ENCODE assay signal across 14 cellular contexts in genomic region chr11:117073539-117073938, GRCh38. TPM values are rescaled to one million over a fixed set of nuclear protein-coding genes. Genes with fewer than 3 reads are reported as not detected.
DNase-seq lines count a peak whose midpoint lies in the region; ATAC-seq and TF ChIP-seq lines count a peak whose summit lies in the region.
"Had no signal": no experiment of that assay in that cellular context is flagged by ENCODE, and none has a peak within 500 bp of the region (broad histone marks: within the 10 kb centered on the region; RNA-seq: fewer than 3 reads in every experiment).

No MANE protein-coding gene starts in this region.

- intact Hi-C loops in activated T-helper 1 cell treated with anti-CD3 and anti-CD28 coated beads, Interleukin-12 subunit alpha, Interleukin-12 subunit beta, Interleukin-2, Interleukin-4 antibody, amounts not matched to agents 30 ng/mL and 10 ng/mL and 1 ng/mL, durations not matched to agents 14 hours and 24 hours and 36 hours (cut with micrococcal nuclease) = loop anchor here (1.0 kb wide), 2 partner anchors 20 to 62 kb away; no protein-coding TSS in a partner anchor
- intact Hi-C loops in thyroid gland (cut with DNase I) = no loop called here

- H3K27ac ChIP-seq in thyroid gland = peak overlapping the region; percentile 10 to 59 (median 53)

- 61 to 79% methylated on average over 2 of the region's 2 CpGs for WGBS in thyroid gland, 2 donors

- H3K27me3 ChIP-seq in thyroid gland = no peaks in the 10 kb centered on the region

- H3K9me3 Mint-ChIP-seq in activated naive CD4-positive, alpha-beta T cell treated with anti-CD3 and anti-CD28 coated beads, Interleukin-2, amount 50 U/mL, for 72 hours = peaks cover 0 to 4% of the 10 kb centered on the region in 2 donors
- no peaks in the 10 kb centered on the region for H3K9me3 Mint-ChIP-seq in activated naive CD4-positive, alpha-beta T cell treated with anti-CD3 and anti-CD28 coated beads, Interleukin-2, amount 10 ng/mL, durations not matched to agents 7 days and 5 days
- no peaks in the 10 kb centered on the region for H3K9me3 Mint-ChIP-seq in activated T-helper 1 cell treated with anti-CD3 and anti-CD28 coated beads, Interleukin-12 subunit alpha, Interleukin-12 subunit beta, Interleukin-2, Interleukin-4 antibody, amounts not matched to agents 30 ng/mL and 10 ng/mL and 1 ng/mL, durations not matched to agents 14 hours and 24 hours and 36 hours
- H3K9me3 Mint-ChIP-seq in immature natural killer cell = no peaks in the 10 kb centered on the region
- H3K9me3 Mint-ChIP-seq: activated naive CD8-positive, alpha-beta T cell treated with anti-CD3 and anti-CD28 coated beads, Interleukin-2, amount 10 ng/mL, durations not matched to agents 7 days and 5 days had no signal

- no peaks in the 10 kb centered on the region for H3K9me3 ChIP-seq in thyroid gland

- peaks cover 0 to 7% of the 10 kb centered on the region in 2 donors for H3K36me3 Mint-ChIP-seq in activated naive CD4-positive, alpha-beta T cell treated with anti-CD3 and anti-CD28 coated beads, Interleukin-2, amount 50 U/mL, for 72 hours
- peaks cover 7% of the 10 kb centered on the region for H3K36me3 Mint-ChIP-seq in activated naive CD4-positive, alpha-beta T cell treated with anti-CD3 and anti-CD28 coated beads, Interleukin-2, amount 10 ng/mL, durations not matched to agents 7 days and 5 days
- peaks cover 9% of the 10 kb centered on the region for H3K36me3 Mint-ChIP-seq in activated T-helper 1 cell treated with anti-CD3 and anti-CD28 coated beads, Interleukin-12 subunit alpha, Interleukin-12 subunit beta, Interleukin-2, Interleukin-4 antibody, amounts not matched to agents 30 ng/mL and 10 ng/mL and 1 ng/mL, durations not matched to agents 14 hours and 24 hours and 36 hours (ENCODE audit: low read depth)
- no peaks in the 10 kb centered on the region for H3K36me3 Mint-ChIP-seq in immature natural killer cell

- peaks cover 51 to 58% of the 10 kb centered on the region in 2 donors for H3K4me1 ChIP-seq in thyroid gland

- no peaks in the 10 kb centered on the region for H3K36me3 ChIP-seq in thyroid gland

- H3K27ac Mint-ChIP-seq in activated naive CD4-positive, alpha-beta T cell treated with anti-CD3 and anti-CD28 coated beads, Interleukin-2, amount 50 U/mL, for 72 hours = peak overlapping the region in 1 of 2 donors; percentile 69
- no peak overlapping the region for H3K27ac Mint-ChIP-seq in activated naive CD4-positive, alpha-beta T cell treated with anti-CD3 and anti-CD28 coated beads, Interleukin-2, amount 10 ng/mL, durations not matched to agents 7 days and 5 days
- peak overlapping the region; percentile 67 for H3K27ac Mint-ChIP-seq in activated T-helper 1 cell treated with anti-CD3 and anti-CD28 coated beads, Interleukin-12 subunit alpha, Interleukin-12 subunit beta, Interleukin-2, Interleukin-4 antibody, amounts not matched to agents 30 ng/mL and 10 ng/mL and 1 ng/mL, durations not matched to agents 14 hours and 24 hours and 36 hours
- peak overlapping the region in 5 of 6 donors; percentile 4 to 72 (median 46) for H3K27ac Mint-ChIP-seq in immature natural killer cell
- H3K27ac Mint-ChIP-seq: activated naive CD8-positive, alpha-beta T cell treated with anti-CD3 and anti-CD28 coated beads, Interleukin-2, amount 10 ng/mL, durations not matched to agents 7 days and 5 days had no signal

- TF ChIP-seq CTCF in thyroid gland (IDR thresholded peaks at IDR 0.05) = no peak

- peaks cover 41% of the 10 kb centered on the region for H3K4me1 Mint-ChIP-seq in activated naive CD4-positive, alpha-beta T cell treated with anti-CD3 and anti-CD28 coated beads, Interleukin-2, amount 10 ng/mL, durations not matched to agents 7 days and 5 days
- peaks cover 62% of the 10 kb centered on the region for H3K4me1 Mint-ChIP-seq in activated T-helper 1 cell treated with anti-CD3 and anti-CD28 coated beads, Interleukin-12 subunit alpha, Interleukin-12 subunit beta, Interleukin-2, Interleukin-4 antibody, amounts not matched to agents 30 ng/mL and 10 ng/mL and 1 ng/mL, durations not matched to agents 14 hours and 24 hours and 36 hours (ENCODE audit: low read depth)
- H3K4me1 Mint-ChIP-seq in immature natural killer cell = peaks cover 64 to 85% of the 10 kb centered on the region in 2 donors

- no peak for DNase-seq in activated naive CD4-positive, alpha-beta T cell treated with anti-CD3 and anti-CD28 coated beads, Interleukin-2, amount 50 U/mL, for 72 hours (ENCODE audit: low spot score in 2 of 2)
- no peak for DNase-seq in activated naive CD4-positive, alpha-beta T cell treated with anti-CD3 and anti-CD28 coated beads, Interleukin-2, amount 10 ng/mL, durations not matched to agents 7 days and 5 days
- no peak for DNase-seq in activated T-helper 1 cell treated with anti-CD3 and anti-CD28 coated beads, Interleukin-12 subunit alpha, Interleukin-12 subunit beta, Interleukin-2, Interleukin-4 antibody, amounts not matched to agents 30 ng/mL and 10 ng/mL and 1 ng/mL, durations not matched to agents 14 hours and 24 hours and 36 hours (ENCODE audit: low spot score)
- DNase-seq in immature natural killer cell (no peak), thyroid gland (no peak), NOMO-1 treated with dmso at 0.1 percent for 144 hours (lab: John Stamatoyannopoulos, UW; ENCODE audit: unreplicated experiment) (no peak)
- DNase-seq: activated CD4-positive, alpha-beta T cell treated with anti-CD3 and anti-CD28 coated beads for 1 hour; activated naive CD8-positive, alpha-beta T cell treated with anti-CD3 and anti-CD28 coated beads, Interleukin-2, amount 10 ng/mL, durations not matched to agents 7 days and 5 days; dermis blood vessel endothelial cell; NCI-H2171 treated with DMSO at 0.1 percent for 48 hours; nucleus accumbens; stimulated activated CD4-positive, alpha-beta T cell treated with anti-CD3 and anti-CD28 coated beads, Interleukin-15, amount 100 ng/mL, for 24 hours had no signal

- no peaks in the 10 kb centered on the region for H3K27me3 Mint-ChIP-seq in activated naive CD4-positive, alpha-beta T cell treated with anti-CD3 and anti-CD28 coated beads, Interleukin-2, amount 10 ng/mL, durations not matched to agents 7 days and 5 days
- H3K27me3 Mint-ChIP-seq in activated T-helper 1 cell treated with anti-CD3 and anti-CD28 coated beads, Interleukin-12 subunit alpha, Interleukin-12 subunit beta, Interleukin-2, Interleukin-4 antibody, amounts not matched to agents 30 ng/mL and 10 ng/mL and 1 ng/mL, durations not matched to agents 14 hours and 24 hours and 36 hours (ENCODE audit: insufficient read depth) = no peaks in the 10 kb centered on the region
- peaks cover 2 to 6% (median 2%) of the 10 kb centered on the region in 3 donors for H3K27me3 Mint-ChIP-seq in immature natural killer cell (ENCODE audit: low read depth in 3 of 3)
- H3K27me3 Mint-ChIP-seq: activated naive CD8-positive, alpha-beta T cell treated with anti-CD3 and anti-CD28 coated beads, Interleukin-2, amount 10 ng/mL, durations not matched to agents 7 days and 5 days had no signal

- H3K4me3 ChIP-seq in thyroid gland (replicated peaks in 1 of 3) = no peak overlapping the region

- CTCF ChIA-PET in activated naive CD4-positive, alpha-beta T cell treated with anti-CD3 and anti-CD28 coated beads, Interleukin-2, amount 10 ng/mL, durations not matched to agents 7 days and 5 days (lab: Charles Lee) = interaction anchor here (1.4 to 1.5 kb wide), 2 partner anchors 10 to 144 kb away, joined by 3 read pairs; no protein-coding TSS in a partner anchor

- ATAC-seq in activated naive CD4-positive, alpha-beta T cell treated with anti-CD3 and anti-CD28 coated beads, Interleukin-2, amount 50 U/mL, for 72 hours = peak; percentile 49 to 76
- ATAC-seq in GM18868 (IDR thresholded peaks at IDR 0.05; ENCODE audit: unreplicated experiment) (no peak), HG03460 (IDR thresholded peaks at IDR 0.05; ENCODE audit: unreplicated experiment) (no peak)

- no peak overlapping the region for H3K4me3 Mint-ChIP-seq in activated naive CD4-positive, alpha-beta T cell treated with anti-CD3 and anti-CD28 coated beads, Interleukin-2, amount 10 ng/mL, durations not matched to agents 7 days and 5 days
- H3K4me3 Mint-ChIP-seq in activated T-helper 1 cell treated with anti-CD3 and anti-CD28 coated beads, Interleukin-12 subunit alpha, Interleukin-12 subunit beta, Interleukin-2, Interleukin-4 antibody, amounts not matched to agents 30 ng/mL and 10 ng/mL and 1 ng/mL, durations not matched to agents 14 hours and 24 hours and 36 hours = no peak overlapping the region
- H3K4me3 Mint-ChIP-seq in immature natural killer cell = peak overlapping the region in 1 of 5 donors; percentile 3
- H3K4me3 Mint-ChIP-seq: activated naive CD8-positive, alpha-beta T cell treated with anti-CD3 and anti-CD28 coated beads, Interleukin-2, amount 10 ng/mL, durations not matched to agents 7 days and 5 days had no signal

- no peak for TF ChIP-seq POLR2A in thyroid gland (IDR thresholded peaks at IDR 0.05)

RNA-seq across cellular contexts. Expression of gene SIK3, which starts 24.7 kb away (rescaled TPM):
- total RNA-seq in activated naive CD4-positive, alpha-beta T cell treated with anti-CD3 and anti-CD28 coated beads, Interleukin-2, amount 50 U/mL, for 72 hours = 10 to 100 TPM; 14.6 to 39.5 TPM
- 49.9 and 54.2 TPM in 2 replicates for total RNA-seq in activated T-helper 1 cell treated with anti-CD3 and anti-CD28 coated beads, Interleukin-12 subunit alpha, Interleukin-12 subunit beta, Interleukin-2, Interleukin-4 antibody, amounts not matched to agents 30 ng/mL and 10 ng/mL and 1 ng/mL, durations not matched to agents 14 hours and 24 hours and 36 hours
- polyA plus RNA-seq in immature natural killer cell = 10 to 100 TPM in 2 of 3 donors, 1 to 10 TPM in 1; 3.7 to 26.2 (median 16.5) TPM
- total RNA-seq in thyroid gland = 10 to 100 TPM; 46.0 to 86.3 (median 71.9) TPM

Comparison
In these comparisons a context has a peak if more than half of its experiments do, and no peak if none do; other contexts are left out.
1. ATAC-seq: peak in activated naive CD4-positive, alpha-beta T cell treated with anti-CD3 and anti-CD28 coated beads, Interleukin-2, amount 50 U/mL, for 72 hours (2 of 2); none in GM18868 (single experiment) and HG03460 (single experiment).